8 cellular contexts compared by ENCODE assay signal in the genomic region with DNA sequence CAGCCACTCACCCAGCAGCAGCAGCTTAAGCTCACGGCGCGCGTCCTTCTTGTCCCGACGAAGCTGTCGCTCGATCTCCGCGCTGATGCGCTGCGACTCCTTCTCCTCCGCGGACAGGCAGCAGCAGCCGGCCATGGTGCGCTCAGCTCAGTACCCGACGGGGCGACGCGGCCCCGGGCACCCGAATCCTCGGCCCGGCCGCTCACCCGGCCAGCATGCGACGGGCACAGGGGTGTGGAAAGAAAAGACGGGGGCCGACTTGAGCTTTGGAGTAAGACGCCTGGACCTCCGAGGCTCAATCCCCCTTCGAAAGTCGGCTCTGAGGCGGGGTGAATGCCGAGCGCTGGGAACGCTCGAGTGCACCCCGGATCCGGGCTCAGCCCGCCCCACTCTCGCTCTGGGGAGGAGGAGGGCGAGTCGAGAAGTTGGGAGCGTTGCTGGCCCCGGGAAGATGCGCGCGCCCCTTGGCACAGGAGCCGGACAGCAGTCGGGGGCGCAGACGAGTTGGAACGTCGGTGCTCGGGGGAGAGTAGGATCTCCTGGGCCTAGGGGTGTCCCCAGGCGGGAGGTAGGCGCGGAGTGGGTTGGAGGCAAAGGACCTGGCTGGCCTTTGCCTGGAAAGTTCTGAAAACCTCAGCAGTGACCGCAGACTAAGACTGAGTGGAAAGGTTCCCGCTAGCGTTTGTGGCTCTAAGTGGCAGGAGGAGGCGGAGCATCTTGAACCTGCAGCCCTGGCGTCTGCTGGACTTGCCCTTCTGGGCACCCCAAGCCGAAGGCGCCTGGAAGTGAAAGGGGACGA. TPM values are rescaled to one million over a fixed set of nuclear protein-coding genes. Genes with fewer than 3 reads are reported as not detected.
DNase-seq lines count a peak whose midpoint lies in the region; ATAC-seq and TF ChIP-seq lines count a peak whose summit lies in the region.

Gene GNA14 (minus strand): TSS at position 664 of the 799 bp plus-strand sequence. CDS start 529 bp downstream, at position 135.

- no peaks in the 10 kb centered on the region for H3K9me3 Mint-ChIP-seq in CD8-positive, alpha-beta T cell
- no peaks in the 10 kb centered on the region for H3K9me3 Mint-ChIP-seq in T-cell

- TF ChIP-seq CTCF in CD8-positive, alpha-beta T cell (IDR thresholded peaks at IDR 0.05), result no peak
- TF ChIP-seq CTCF in fibroblast of the aortic adventitia (IDR thresholded peaks at IDR 0.05; ENCODE audit: insufficient read depth, low read length), result no peak
- TF ChIP-seq CTCF in neural cell (IDR thresholded peaks at IDR 0.05; ENCODE audit: poor library complexity, severe bottlenecking), result no peak

- H3F3A ChIP-seq in neural cell (ENCODE audit: insufficient read depth, low read length, poor library complexity, severe bottlenecking), result no peaks in the 10 kb centered on the region

- H3K27ac Mint-ChIP-seq in CD8-positive, alpha-beta T cell, result no peak within 1 kb of the TSS
- no peak within 1 kb of the TSS for H3K27ac Mint-ChIP-seq in T-cell

- H3K4me2 ChIP-seq in neural cell (ENCODE audit: low read length), result no peak within 1 kb of the TSS

- peaks cover 33% of the 10 kb centered on the region for H3K27me3 Mint-ChIP-seq in CD8-positive, alpha-beta T cell (ENCODE audit: low read depth)
- H3K27me3 Mint-ChIP-seq in T-cell, result peaks cover 37 to 46% of the 10 kb centered on the region in 2 donors

- H3K36me3 Mint-ChIP-seq in CD8-positive, alpha-beta T cell, result no peaks in the 10 kb centered on the region
- H3K36me3 Mint-ChIP-seq in T-cell, result no peaks in the 10 kb centered on the region

- no peaks in the 10 kb centered on the region for H4K20me1 ChIP-seq in neural cell (ENCODE audit: insufficient read depth)

- no peak for TF ChIP-seq RAD21 in neural cell (conservative IDR thresholded peaks at IDR 0.05)

- no peak for ATAC-seq in CD8-positive, alpha-beta T cell
- ATAC-seq in T-cell (replicated peaks in 1 of 4) (no peak), HG02678 (IDR thresholded peaks at IDR 0.05; ENCODE audit: unreplicated experiment) (no peak), GM19452 (IDR thresholded peaks at IDR 0.05; ENCODE audit: unreplicated experiment) (no peak)

- H3K4me1 Mint-ChIP-seq in CD8-positive, alpha-beta T cell (ENCODE audit: low read depth), result peaks cover 12% of the 10 kb centered on the region
- H3K4me1 Mint-ChIP-seq in T-cell, result peaks cover 17 to 25% (median 18%) of the 10 kb centered on the region in 3 donors

- no peaks in the 10 kb centered on the region for H3K36me3 ChIP-seq in CD8-positive, alpha-beta T cell (ENCODE audit: insufficient read depth, low read length)
- H3K36me3 ChIP-seq in neural cell (ENCODE audit: insufficient read depth, low read length), result no peaks in the 10 kb centered on the region

- no peaks in the 10 kb centered on the region for H3K4me1 ChIP-seq in CD8-positive, alpha-beta T cell (ENCODE audit: insufficient read depth, low read length)

- H3K4me3 Mint-ChIP-seq in CD8-positive, alpha-beta T cell, result peak within 1 kb of the TSS; percentile 53
- H3K4me3 Mint-ChIP-seq in T-cell, result peak within 1 kb of the TSS; percentile 34 to 76 (median 41)

- no peak for DNase-seq in CD8-positive, alpha-beta T cell
- no peak for DNase-seq in T-cell
- no peak for DNase-seq in fibroblast of the aortic adventitia (ENCODE audit: low read depth)
- DNase-seq in CD1c-positive myeloid dendritic cell (ENCODE audit: extremely low spot score), result no peak
- no peak for DNase-seq in cerebellar cortex (ENCODE audit: low spot score)

- no peaks in the 10 kb centered on the region for H3K9me3 ChIP-seq in CD8-positive, alpha-beta T cell (ENCODE audit: low read length)
- H3K9me3 ChIP-seq in neural cell (ENCODE audit: low read length), result no peaks in the 10 kb centered on the region

- intact Hi-C loops in CD8-positive, alpha-beta T cell (cut with DNase I, micrococcal nuclease), result no loop called here

- TF ChIP-seq EP300 in neural cell (conservative IDR thresholded peaks at IDR 0.05; ENCODE audit: poor library complexity, severe bottlenecking), result no peak

- no peaks in the 10 kb centered on the region for H3K79me2 ChIP-seq in neural cell (replicated peaks; ENCODE audit: insufficient read depth, low read length)

- peaks cover 4% of the 10 kb centered on the region for H3K27me3 ChIP-seq in CD8-positive, alpha-beta T cell (ENCODE audit: insufficient read depth, low read length)
- H3K27me3 ChIP-seq in neural cell (ENCODE audit: insufficient read depth, low read depth, low read length), result peaks cover 50% of the 10 kb centered on the region

- CTCF ChIA-PET in CD8-positive, alpha-beta T cell (lab: Charles Lee), result no interaction called here
- CTCF ChIA-PET in T-cell (lab: Charles Lee), result no interaction called here

- H3K9me2 ChIP-seq in neural cell (ENCODE audit: insufficient read depth, low read length), result no peaks in the 10 kb centered on the region

- POLR2A ChIA-PET in CD8-positive, alpha-beta T cell (lab: Charles Lee), result no interaction called here
- POLR2A ChIA-PET in T-cell (lab: Charles Lee), result no interaction called here

- no peak within 1 kb of the TSS for H3K9ac ChIP-seq in neural cell (ENCODE audit: low read length)

- H3K27ac ChIP-seq in CD8-positive, alpha-beta T cell (ENCODE audit: low read depth, low read length), result no peak within 1 kb of the TSS
- no peak within 1 kb of the TSS for H3K27ac ChIP-seq in neural cell (ENCODE audit: low read length)

- H2AFZ ChIP-seq in neural cell (ENCODE audit: low read depth, low read length), result no peak within 1 kb of the TSS

- no peak within 1 kb of the TSS for H3K4me3 ChIP-seq in CD8-positive, alpha-beta T cell (ENCODE audit: low read depth, low read length)
- H3K4me3 ChIP-seq in fibroblast of the aortic adventitia (ENCODE audit: low read depth, low read length), result peak within 1 kb of the TSS; percentile 61
- peak within 1 kb of the TSS; percentile 62 for H3K4me3 ChIP-seq in neural cell (ENCODE audit: low read length)

TF ChIP-seq in neural cell, 6 proteins besides CTCF, POLR2A, EP300 and RAD21:
- TF ChIP-seq SMC3 (conservative IDR thresholded peaks at IDR 0.05; ENCODE audit: poor library complexity) (no peak), REST (IDR thresholded peaks at IDR 0.05; ENCODE audit: borderline replicate concordance) (no peak)
TF ChIP-seq in neural cell: peak in this region for 0.

RNA-seq across cellular contexts. Expression of gene GNA14, which starts in this region (rescaled TPM):
- not detected for total RNA-seq in CD8-positive, alpha-beta T cell
- total RNA-seq in T-cell (not detected), fibroblast of the aortic adventitia (ENCODE audit: low replicate concordance) (1.5 and 6.1 TPM in 2 replicates)
- 0.40 and 1.1 TPM in 2 replicates for polyA plus RNA-seq in neural cell
- polyA minus RNA-seq in neural cell, result 0.69 and 0.73 TPM in 2 replicates
